Comparison of ENCODE assay signal across 18 cellular contexts in genomic region chr2:240427729-240428128, GRCh38. TPM values are rescaled to one million over a fixed set of nuclear protein-coding genes. Genes with fewer than 3 reads are reported as not detected.
DNase-seq lines count a peak whose midpoint lies in the region; ATAC-seq lines count a peak whose summit lies in the region.
"Had no signal": no experiment of that assay in that cellular context is flagged by ENCODE, and none has a peak within 500 bp of the region (broad histone marks: within the 10 kb centered on the region; RNA-seq: fewer than 3 reads in every experiment).

No MANE protein-coding gene starts in this region.

- no peak overlapping the region for H3K4me3 Mint-ChIP-seq in activated CD8-positive, alpha-beta memory T cell treated with anti-CD3 and anti-CD28 coated beads, Interleukin-2, amount 10 ng/mL, durations not matched to agents 7 days and 5 days
- peak overlapping the region; percentile 9 for H3K4me3 Mint-ChIP-seq in activated naive CD8-positive, alpha-beta T cell treated with anti-CD3 and anti-CD28 coated beads, Interleukin-2, amount 50 U/mL, for 24 hours
- peak overlapping the region; percentile 2 for H3K4me3 Mint-ChIP-seq in stimulated activated naive CD8-positive, alpha-beta T cell treated with anti-CD3 and anti-CD28 coated beads, Interleukin-15, Interleukin-2, amounts not matched to agents 100 ng/mL and 50 ng/mL, for 24 hours

- in situ Hi-C loops in KBM-7 (cut with MboI; ENCODE audit: low pct_unique_long_range_greater_than_20kb, low sequenced_read_pairs): loop anchor here (25.0 kb wide), 1 partner anchor 190 kb away; no protein-coding TSS in a partner anchor

- H3K9me3 Mint-ChIP-seq in activated CD8-positive, alpha-beta memory T cell treated with anti-CD3 and anti-CD28 coated beads, Interleukin-2, amount 10 ng/mL, durations not matched to agents 7 days and 5 days (ENCODE audit: low read depth): no peaks in the 10 kb centered on the region
- H3K9me3 Mint-ChIP-seq in activated naive CD8-positive, alpha-beta T cell treated with anti-CD3 and anti-CD28 coated beads, Interleukin-2, amount 50 U/mL, for 24 hours: peaks cover 5% of the 10 kb centered on the region
- H3K9me3 Mint-ChIP-seq in stimulated activated naive CD8-positive, alpha-beta T cell treated with anti-CD3 and anti-CD28 coated beads, Interleukin-15, Interleukin-2, amounts not matched to agents 100 ng/mL and 50 ng/mL, for 24 hours: peaks cover 4% of the 10 kb centered on the region

- H3K27ac Mint-ChIP-seq in activated CD8-positive, alpha-beta memory T cell treated with anti-CD3 and anti-CD28 coated beads, Interleukin-2, amount 10 ng/mL, durations not matched to agents 7 days and 5 days: no peak overlapping the region
- peak overlapping the region; percentile 51 for H3K27ac Mint-ChIP-seq in activated naive CD8-positive, alpha-beta T cell treated with anti-CD3 and anti-CD28 coated beads, Interleukin-2, amount 50 U/mL, for 24 hours
- H3K27ac Mint-ChIP-seq in stimulated activated naive CD8-positive, alpha-beta T cell treated with anti-CD3 and anti-CD28 coated beads, Interleukin-15, Interleukin-2, amounts not matched to agents 100 ng/mL and 50 ng/mL, for 24 hours: peak overlapping the region; percentile 69

- DNase-seq in activated CD8-positive, alpha-beta memory T cell treated with anti-CD3 and anti-CD28 coated beads, Interleukin-2, amount 50 U/mL, for 48 hours: peak; percentile 59
- DNase-seq in activated CD8-positive, alpha-beta memory T cell treated with anti-CD3 and anti-CD28 coated beads, Interleukin-2, amount 10 ng/mL, durations not matched to agents 7 days and 5 days: no peak
- DNase-seq in RPMI8226 (peak; percentile 73), hepatic stellate cell (ENCODE audit: low spot score) (no peak), T-helper 1 cell (no peak), KBM-7 (no peak)
- peak; percentile 21 for DNase-seq in activated naive CD8-positive, alpha-beta T cell treated with anti-CD3 and anti-CD28 coated beads, Interleukin-2, amount 50 U/mL, for 24 hours
- DNase-seq: activated gamma-delta T cell, amygdala, BE2C, DMS153, left ventricle myocardium inferior, NCI-H1092 treated with DMSO at 0.1 percent for 48 hours, NCI-H187 treated with DMSO at 0.1 percent for 48 hours, NCI-H526 treated with DMSO at 0.1 percent for 48 hours, psoas muscle, SJCRH30 had no signal

- H3K27me3 Mint-ChIP-seq in activated CD8-positive, alpha-beta memory T cell treated with anti-CD3 and anti-CD28 coated beads, Interleukin-2, amount 10 ng/mL, durations not matched to agents 7 days and 5 days: peaks cover 21% of the 10 kb centered on the region
- H3K27me3 Mint-ChIP-seq in activated naive CD8-positive, alpha-beta T cell treated with anti-CD3 and anti-CD28 coated beads, Interleukin-2, amount 50 U/mL, for 24 hours: peaks cover 12% of the 10 kb centered on the region
- H3K27me3 Mint-ChIP-seq in stimulated activated naive CD8-positive, alpha-beta T cell treated with anti-CD3 and anti-CD28 coated beads, Interleukin-15, Interleukin-2, amounts not matched to agents 100 ng/mL and 50 ng/mL, for 24 hours: peaks cover 39% of the 10 kb centered on the region

- peaks cover 18% of the 10 kb centered on the region for H3K4me1 Mint-ChIP-seq in activated CD8-positive, alpha-beta memory T cell treated with anti-CD3 and anti-CD28 coated beads, Interleukin-2, amount 10 ng/mL, durations not matched to agents 7 days and 5 days
- H3K4me1 Mint-ChIP-seq in activated naive CD8-positive, alpha-beta T cell treated with anti-CD3 and anti-CD28 coated beads, Interleukin-2, amount 50 U/mL, for 24 hours: peaks cover 27% of the 10 kb centered on the region
- peaks cover 29% of the 10 kb centered on the region for H3K4me1 Mint-ChIP-seq in stimulated activated naive CD8-positive, alpha-beta T cell treated with anti-CD3 and anti-CD28 coated beads, Interleukin-15, Interleukin-2, amounts not matched to agents 100 ng/mL and 50 ng/mL, for 24 hours (ENCODE audit: low read depth)

- CTCF ChIA-PET in activated CD8-positive, alpha-beta memory T cell treated with anti-CD3 and anti-CD28 coated beads, Interleukin-2, amount 10 ng/mL, durations not matched to agents 7 days and 5 days (lab: Charles Lee): interaction anchor here (1.0 kb wide), 1 partner anchor 11 kb away, joined by 3 read pairs; no protein-coding TSS in a partner anchor

- ATAC-seq in activated CD8-positive, alpha-beta memory T cell treated with anti-CD3 and anti-CD28 coated beads, Interleukin-2, amount 10 ng/mL, durations not matched to agents 7 days and 5 days: no peak
- peak; percentile 53 for ATAC-seq in activated naive CD8-positive, alpha-beta T cell treated with anti-CD3 and anti-CD28 coated beads, Interleukin-2, amount 50 U/mL, for 24 hours
- ATAC-seq: psoas muscle had no signal

- H3K36me3 Mint-ChIP-seq in activated CD8-positive, alpha-beta memory T cell treated with anti-CD3 and anti-CD28 coated beads, Interleukin-2, amount 10 ng/mL, durations not matched to agents 7 days and 5 days: no peaks in the 10 kb centered on the region
- no peaks in the 10 kb centered on the region for H3K36me3 Mint-ChIP-seq in activated naive CD8-positive, alpha-beta T cell treated with anti-CD3 and anti-CD28 coated beads, Interleukin-2, amount 50 U/mL, for 24 hours (ENCODE audit: low read depth)
- no peaks in the 10 kb centered on the region for H3K36me3 Mint-ChIP-seq in stimulated activated naive CD8-positive, alpha-beta T cell treated with anti-CD3 and anti-CD28 coated beads, Interleukin-15, Interleukin-2, amounts not matched to agents 100 ng/mL and 50 ng/mL, for 24 hours (ENCODE audit: low read depth)

RNA-seq across cellular contexts. Expression of gene GPC1, which starts 7.7 kb away (rescaled TPM):
- 1 to 10 TPM; 3.2 to 4.5 TPM for total RNA-seq in activated CD8-positive, alpha-beta memory T cell treated with anti-CD3 and anti-CD28 coated beads, Interleukin-2, amount 10 ng/mL, durations not matched to agents 7 days and 5 days

Comparison
In these comparisons a context has a peak if more than half of its experiments do, and no peak if none do; other contexts are left out.
1. DNase-seq: peak in activated CD8-positive, alpha-beta memory T cell treated with anti-CD3 and anti-CD28 coated beads, Interleukin-2, amount 50 U/mL, for 48 hours (single experiment), RPMI8226 (single experiment) and activated naive CD8-positive, alpha-beta T cell treated with anti-CD3 and anti-CD28 coated beads, Interleukin-2, amount 50 U/mL, for 24 hours (single experiment); none in activated CD8-positive, alpha-beta memory T cell treated with anti-CD3 and anti-CD28 coated beads, Interleukin-2, amount 10 ng/mL, durations not matched to agents 7 days and 5 days (single experiment), hepatic stellate cell (single experiment), T-helper 1 cell (0 of 5) and KBM-7 (single experiment).